ENCODE assay signal across 1 cellular context in genomic region chr5:116524966-116525365, GRCh38.
TF ChIP-seq lines count a peak whose summit lies in the region.

No MANE protein-coding gene starts in this region.

TF ChIP-seq in HepG2, 621 proteins besides CTCF, POLR2A, EP300 and RAD21 (continued from another document):
- no peak for TF ChIP-seq ZNF232 (CRISPR knock-in tag; IDR thresholded peaks at IDR 0.05; ENCODE audit: borderline replicate concordance)
- TF ChIP-seq TP53 (CRISPR knock-in tag; conservative IDR thresholded peaks at IDR 0.05), result no peak
- peak; percentile 91 for TF ChIP-seq ISL2 (CRISPR knock-in tag; IDR thresholded peaks at IDR 0.05)
- TF ChIP-seq STAG1 (CRISPR knock-in tag; IDR thresholded peaks at IDR 0.05), result no peak
- TF ChIP-seq SP4 (CRISPR knock-in tag; IDR thresholded peaks at IDR 0.05), result no peak
- no peak for TF ChIP-seq CC2D1A (CRISPR knock-in tag; IDR thresholded peaks at IDR 0.05)
- TF ChIP-seq SMAD9 (CRISPR knock-in tag; IDR thresholded peaks at IDR 0.05), result no peak
- TF ChIP-seq XBP1 (CRISPR knock-in tag; IDR thresholded peaks at IDR 0.05), result no peak
- no peak for TF ChIP-seq KMT2A (CRISPR knock-in tag; IDR thresholded peaks at IDR 0.05)
- TF ChIP-seq CEBPZ (IDR thresholded peaks at IDR 0.05; ENCODE audit: low read length), result no peak
- peak; percentile 86 for TF ChIP-seq ZNF609 (CRISPR knock-in tag; IDR thresholded peaks at IDR 0.05; ENCODE audit: borderline replicate concordance)
- TF ChIP-seq JUND (CRISPR knock-in tag; IDR thresholded peaks at IDR 0.05), result no peak
- no peak for TF ChIP-seq ZC3H4 (CRISPR knock-in tag; IDR thresholded peaks at IDR 0.05; ENCODE audit: borderline replicate concordance)
- no peak for TF ChIP-seq KLF9 (CRISPR knock-in tag; IDR thresholded peaks at IDR 0.05; ENCODE audit: low read depth)
- TF ChIP-seq ONECUT2 (CRISPR knock-in tag; IDR thresholded peaks at IDR 0.05), result no peak
- no peak for TF ChIP-seq ZBTB2 (CRISPR knock-in tag; IDR thresholded peaks at IDR 0.05; ENCODE audit: low read depth)
- no peak for TF ChIP-seq TBP (CRISPR knock-in tag; IDR thresholded peaks at IDR 0.05)
- no peak for TF ChIP-seq ZKSCAN5 (CRISPR knock-in tag; IDR thresholded peaks at IDR 0.05)
- no peak for TF ChIP-seq MTF2 (CRISPR knock-in tag; IDR thresholded peaks at IDR 0.05; ENCODE audit: borderline replicate concordance)
- TF ChIP-seq ZBTB39 (CRISPR knock-in tag; IDR thresholded peaks at IDR 0.05), result no peak
- TF ChIP-seq CENPX (CRISPR knock-in tag; IDR thresholded peaks at IDR 0.05), result no peak
- TF ChIP-seq ZBTB46 (CRISPR knock-in tag; IDR thresholded peaks at IDR 0.05; ENCODE audit: borderline replicate concordance), result no peak
- no peak for TF ChIP-seq TAF15 (IDR thresholded peaks at IDR 0.05; ENCODE audit: low read depth, low read length, poor library complexity, severe bottlenecking)
- no peak for TF ChIP-seq CENPT (CRISPR knock-in tag; IDR thresholded peaks at IDR 0.05; ENCODE audit: low read depth)
- TF ChIP-seq ZNF563 (CRISPR knock-in tag; IDR thresholded peaks at IDR 0.05), result no peak
- no peak for TF ChIP-seq RNF2 (conservative IDR thresholded peaks at IDR 0.05; ENCODE audit: low read depth)
- TF ChIP-seq HDAC1 (CRISPR knock-in tag; IDR thresholded peaks at IDR 0.05), result peak; percentile 50; the same call in 1 of the 2 replicates
- no peak for TF ChIP-seq TGIF2 (CRISPR knock-in tag; IDR thresholded peaks at IDR 0.05)
- no peak for TF ChIP-seq AKAP8 (CRISPR knock-in tag; IDR thresholded peaks at IDR 0.05)
- no peak for TF ChIP-seq CEBPB (IDR thresholded peaks at IDR 0.05; ENCODE audit: borderline replicate concordance, low read depth, low read length)
- no peak for TF ChIP-seq ZNF3 (CRISPR knock-in tag; IDR thresholded peaks at IDR 0.05)
- TF ChIP-seq PRDM4 (CRISPR knock-in tag; IDR thresholded peaks at IDR 0.05; ENCODE audit: borderline replicate concordance), result no peak
- no peak for TF ChIP-seq AGO2 (optimal IDR thresholded peaks at IDR 0.05; ENCODE audit: low read depth, low read length)
- no peak for TF ChIP-seq ZNF143 (CRISPR knock-in tag; IDR thresholded peaks at IDR 0.05)
- no peak for TF ChIP-seq NR3C1 (CRISPR knock-in tag; IDR thresholded peaks at IDR 0.05)
- no peak for TF ChIP-seq RARG (CRISPR knock-in tag; IDR thresholded peaks at IDR 0.05; ENCODE audit: low read depth)
- no peak for TF ChIP-seq ZNF788 (CRISPR knock-in tag; IDR thresholded peaks at IDR 0.05; ENCODE audit: borderline replicate concordance)
- TF ChIP-seq ATF5 (CRISPR knock-in tag; IDR thresholded peaks at IDR 0.05; ENCODE audit: low read depth), result no peak
- no peak for TF ChIP-seq ZNF766 (CRISPR knock-in tag; IDR thresholded peaks at IDR 0.05; ENCODE audit: borderline replicate concordance)
- TF ChIP-seq ZNF605 (CRISPR knock-in tag; IDR thresholded peaks at IDR 0.05), result no peak
- no peak for TF ChIP-seq SMARCC2 (IDR thresholded peaks at IDR 0.05)
- TF ChIP-seq ZNF280D (CRISPR knock-in tag; IDR thresholded peaks at IDR 0.05), result 0 out of 2 replicates have a peak, but pooled peaks have one; percentile 36
TF ChIP-seq in HepG2: peak in this region for 82.
